ENCODE assay signal across 8 cellular contexts in genomic region chr17:79728169-79728907, GRCh38. TPM values are rescaled to one million over a fixed set of nuclear protein-coding genes. Genes with fewer than 3 reads are reported as not detected.
DNase-seq lines count a peak whose midpoint lies in the region; ATAC-seq and TF ChIP-seq lines count a peak whose summit lies in the region.

No MANE protein-coding gene starts in this region.

- H3K36me3 ChIP-seq in MG63 (no peaks in the 10 kb centered on the region), SK-N-MC (ENCODE audit: insufficient read depth, low read length) (no peaks in the 10 kb centered on the region)

- peak overlapping the region; percentile 70 for H3K27ac Mint-ChIP-seq in activated naive CD4-positive, alpha-beta T cell treated with anti-CD3 and anti-CD28 coated beads, Interleukin-2, amount 50 U/mL, for 24 hours
- peak overlapping the region; percentile 78 for H3K27ac Mint-ChIP-seq in osteocyte (ENCODE audit: unreplicated experiment)

- H3K9me3 ChIP-seq in MG63 (no peaks in the 10 kb centered on the region), SK-N-MC (ENCODE audit: low read depth, low read length) (no peaks in the 10 kb centered on the region)

- no peaks in the 10 kb centered on the region for H3K27me3 ChIP-seq in MG63

- no peaks in the 10 kb centered on the region for H3K9me3 Mint-ChIP-seq in activated naive CD4-positive, alpha-beta T cell treated with anti-CD3 and anti-CD28 coated beads, Interleukin-2, amount 50 U/mL, for 24 hours
- no peaks in the 10 kb centered on the region for H3K9me3 Mint-ChIP-seq in osteocyte (ENCODE audit: unreplicated experiment)

- peak overlapping the region; percentile 66 for H3K4me3 Mint-ChIP-seq in activated naive CD4-positive, alpha-beta T cell treated with anti-CD3 and anti-CD28 coated beads, Interleukin-2, amount 50 U/mL, for 24 hours
- H3K4me3 Mint-ChIP-seq in osteocyte (ENCODE audit: unreplicated experiment) = peak overlapping the region; percentile 74

- no peak for TF ChIP-seq CTCF in GM12864 (IDR thresholded peaks at IDR 0.05; ENCODE audit: low read depth, low read length, missing control alignments)
- no peak for TF ChIP-seq CTCF in osteocyte (IDR thresholded peaks at IDR 0.05)

- ATAC-seq in HG02885 (IDR thresholded peaks at IDR 0.05; ENCODE audit: poor library complexity, unreplicated experiment) = no peak

- no peaks in the 10 kb centered on the region for H3K27me3 Mint-ChIP-seq in activated naive CD4-positive, alpha-beta T cell treated with anti-CD3 and anti-CD28 coated beads, Interleukin-2, amount 50 U/mL, for 24 hours
- peaks cover 3% of the 10 kb centered on the region for H3K27me3 Mint-ChIP-seq in osteocyte (ENCODE audit: unreplicated experiment)

- peaks cover 17% of the 10 kb centered on the region for H3K4me1 Mint-ChIP-seq in activated naive CD4-positive, alpha-beta T cell treated with anti-CD3 and anti-CD28 coated beads, Interleukin-2, amount 50 U/mL, for 24 hours
- peaks cover 14% of the 10 kb centered on the region for H3K4me1 Mint-ChIP-seq in osteocyte (ENCODE audit: unreplicated experiment)

- peak overlapping the region; percentile 51 for H3K9ac ChIP-seq in SK-N-MC (ENCODE audit: insufficient read length)

- H3K36me3 Mint-ChIP-seq in activated naive CD4-positive, alpha-beta T cell treated with anti-CD3 and anti-CD28 coated beads, Interleukin-2, amount 50 U/mL, for 24 hours = no peaks in the 10 kb centered on the region
- no peaks in the 10 kb centered on the region for H3K36me3 Mint-ChIP-seq in osteocyte (ENCODE audit: unreplicated experiment)

- DNase-seq in GM12864 (ENCODE audit: low read depth) (peak; percentile 80), MG63 (peak; percentile 73), SK-N-MC (ENCODE audit: low read depth, low spot score) (peak; percentile 94), glomerular endothelial cell (ENCODE audit: extremely low read depth, low read depth, low spot score) (peak; percentile 73), osteocyte (ENCODE audit: extremely low spot score, unreplicated experiment) (peak; percentile 92)

- H3K27ac ChIP-seq in SK-N-MC (no peak overlapping the region; the same call in 1 of the 2 replicates), temporal lobe (ENCODE audit: low read depth, low read length) (peak overlapping the region; percentile 47)

- H3K4me3 ChIP-seq in GM12864 (ENCODE audit: low read depth, low read length) (peak overlapping the region; percentile 3), MG63 (no peak overlapping the region), SK-N-MC (peak overlapping the region; percentile 73)

RNA-seq across cellular contexts. Expression of gene ENPP7, which starts 2.4 kb away (rescaled TPM):
- total RNA-seq in MG63 (2014; rRNA removed; shearing (Covaris generic); ENCODE audit: low replicate concordance) = not detected in 2 replicates
- total RNA-seq in glomerular endothelial cell (not detected in 2 replicates), osteocyte (not detected in 2 replicates), temporal lobe (not detected)

RNA-seq across cellular contexts. Expression of gene CBX2, which starts 49.6 kb away (rescaled TPM):
- total RNA-seq in MG63 (2014; rRNA removed; shearing (Covaris generic); ENCODE audit: low replicate concordance) = 14.1 and 17.1 TPM in 2 replicates
- total RNA-seq in glomerular endothelial cell = 15.8 and 19.9 TPM in 2 replicates
- total RNA-seq in osteocyte = 9.9 and 12.7 TPM in 2 replicates
- 5.7 TPM for total RNA-seq in temporal lobe
